28 cellular contexts compared by ENCODE assay signal in genomic region chr6:35084511-35085203, GRCh38. TPM values are rescaled to one million over a fixed set of nuclear protein-coding genes. Genes with fewer than 3 reads are reported as not detected.
DNase-seq lines count a peak whose midpoint lies in the region; ATAC-seq, FAIRE-seq and TF ChIP-seq lines count a peak whose summit lies in the region.
"Had no signal": no experiment of that assay in that cellular context is flagged by ENCODE, and none has a peak within 500 bp of the region (broad histone marks: within the 10 kb centered on the region; RNA-seq: fewer than 3 reads in every experiment).

No MANE protein-coding gene starts in this region.

- no peak overlapping the region for H3K4me3 Mint-ChIP-seq in endothelial cell (ENCODE audit: unreplicated experiment)
- H3K4me3 Mint-ChIP-seq: CD4-positive, alpha-beta memory T cell; dendritic cell treated with granulocyte-macrophage colony-stimulating factor and Interleukin-4, amounts not matched to agents 40 ng/mL and 50 ng/mL, for 4 days; memory B cell; nephron progenitor cell had no signal

- H3K27me3 ChIP-seq in spleen (replicated peaks in 1 of 7) = no peaks in the 10 kb centered on the region
- H3K27me3 ChIP-seq: heart left ventricle, MG63, transverse colon had no signal

- DNase-seq in GM12892 (ENCODE audit: insufficient read length) (peak; percentile 6), RPMI7951 (ENCODE audit: low read depth) (peak; percentile 14), iPS-NIHi11 (ENCODE audit: low spot score) (peak; percentile 2), spleen (peak; percentile 47), endothelial cell (ENCODE audit: low spot score) (no peak)
- DNase-seq in effector CD4-positive, alpha-beta T cell = no peak
- DNase-seq: activated CD4-positive, alpha-beta T cell treated with anti-CD3 and anti-CD28 coated beads for 4 hours; CD4-positive, alpha-beta memory T cell; DMS 273 treated with DMSO at 0.1 percent for 48 hours; GOT3; left cardiac atrium; MG63; NCI-H1417 treated with DMSO at 0.1 percent for 48 hours; NCI-H446 treated with DMSO at 0.1 percent for 48 hours; nephron progenitor cell; PC-3; right cardiac atrium; stimulated activated naive CD8-positive, alpha-beta T cell treated with anti-CD3 and anti-CD28 coated beads, Interleukin-15, Interleukin-2, amounts not matched to agents 100 U/mL and 50 U/mL, for 24 hours; T-helper 1 cell had no signal

- peaks cover 10% of the 10 kb centered on the region for H3K27me3 Mint-ChIP-seq in endothelial cell (ENCODE audit: unreplicated experiment)
- H3K27me3 Mint-ChIP-seq: CD4-positive, alpha-beta memory T cell; dendritic cell treated with granulocyte-macrophage colony-stimulating factor and Interleukin-4, amounts not matched to agents 40 ng/mL and 50 ng/mL, for 4 days; memory B cell had no signal

- H3K36me3 ChIP-seq in spleen = peaks cover 0 to 100% (median 97%) of the 10 kb centered on the region in 6 donors

- intact Hi-C loops in spleen (cut with DNase I; ENCODE audit: low total_unique reads) = no loop called here

- H3K4me1 ChIP-seq in spleen = peaks cover 12 to 55% (median 27%) of the 10 kb centered on the region in 6 donors

- no peak overlapping the region for H3K4me3 ChIP-seq in spleen
- H3K4me3 ChIP-seq: heart left ventricle, MG63, transverse colon had no signal

- H3K27ac ChIP-seq in spleen = no peak overlapping the region

- no peaks in the 10 kb centered on the region for H3K9me3 Mint-ChIP-seq in endothelial cell (ENCODE audit: unreplicated experiment)
- H3K9me3 Mint-ChIP-seq: activated naive CD4-positive, alpha-beta T cell treated with anti-CD3 and anti-CD28 coated beads, Interleukin-2, amount 50 U/mL, for 72 hours; CD4-positive, alpha-beta memory T cell; dendritic cell treated with granulocyte-macrophage colony-stimulating factor and Interleukin-4, amounts not matched to agents 40 ng/mL and 50 ng/mL, for 4 days; memory B cell; nephron progenitor cell had no signal

- TF ChIP-seq CTCF in spleen (IDR thresholded peaks at IDR 0.05 in 8 of 11, conservative IDR thresholded peaks at IDR 0.05 in 3 of 11) (no peak), endothelial cell (IDR thresholded peaks at IDR 0.05; ENCODE audit: unreplicated experiment) (no peak)

- WGBS in spleen, 5 donors = 81 to 91% (median 84%) methylated on average over 11 to 12 of the region's 12 CpGs

- TF ChIP-seq POLR2A in GM12892 (IDR thresholded peaks at IDR 0.05; ENCODE audit: low read depth, low read length) = no peak
- TF ChIP-seq POLR2A in spleen (IDR thresholded peaks at IDR 0.05) = no peak
- TF ChIP-seq POLR2A in GM18505 (IDR thresholded peaks at IDR 0.05; ENCODE audit: borderline replicate concordance, extremely low read depth, insufficient read depth, insufficient read length) = no peak

- FAIRE-seq in GM12892 (lab: Jason Lieb, UNC) = no peak

- ATAC-seq in GM19035 (IDR thresholded peaks at IDR 0.05; ENCODE audit: unreplicated experiment) (no peak), GM18505 (IDR thresholded peaks at IDR 0.05; ENCODE audit: unreplicated experiment) (no peak)
- ATAC-seq: activated naive CD4-positive, alpha-beta T cell treated with anti-CD3 and anti-CD28 coated beads, Interleukin-2, amount 50 U/mL, for 72 hours; left cardiac atrium; PC-3; right cardiac atrium; stimulated activated naive CD8-positive, alpha-beta T cell treated with anti-CD3 and anti-CD28 coated beads, Interleukin-15, Interleukin-2, amounts not matched to agents 100 U/mL and 50 U/mL, for 24 hours had no signal

- peaks cover 20% of the 10 kb centered on the region for H3K36me3 Mint-ChIP-seq in endothelial cell (ENCODE audit: low read depth, unreplicated experiment)

- H3K27ac Mint-ChIP-seq in endothelial cell (ENCODE audit: unreplicated experiment) = no peak overlapping the region
- H3K27ac Mint-ChIP-seq: dendritic cell treated with granulocyte-macrophage colony-stimulating factor and Interleukin-4, amounts not matched to agents 40 ng/mL and 50 ng/mL, for 4 days; memory B cell; nephron progenitor cell had no signal

- H3K4me1 Mint-ChIP-seq in endothelial cell (ENCODE audit: unreplicated experiment) = peaks cover 25% of the 10 kb centered on the region
- H3K4me1 Mint-ChIP-seq: memory B cell had no signal

- H3K9me3 ChIP-seq in spleen = no peaks in the 10 kb centered on the region
- H3K9me3 ChIP-seq: heart left ventricle, MG63, transverse colon had no signal

RNA-seq across cellular contexts. Expression of gene TCP11, which starts 56.5 kb away (rescaled TPM):
- polyA plus RNA-seq in GM12892 (2012; ENCODE audit: missing spikeins) = not detected
- total RNA-seq in RPMI7951 (2014; rRNA removed; shearing (Covaris generic)) = 0.49 TPM in 1 of 2 replicates, not detected in the other
- total RNA-seq in spleen = not detected
- polyA plus RNA-seq in spleen = not detected
- total RNA-seq in endothelial cell (ENCODE audit: unreplicated experiment) = 0.18 TPM
- total RNA-seq: activated naive CD4-positive, alpha-beta T cell treated with anti-CD3 and anti-CD28 coated beads, Interleukin-2, amount 50 U/mL, for 72 hours; CD4-positive, alpha-beta memory T cell; heart left ventricle; HT-29; left cardiac atrium; right cardiac atrium had no signal
- polyA plus RNA-seq: aorta; CD4-positive, alpha-beta memory T cell had no signal

Comparison
In these comparisons a context has a peak if more than half of its experiments do, and no peak if none do; other contexts are left out.
1. DNase-seq: peak in GM12892 (single experiment), RPMI7951 (single experiment), iPS-NIHi11 (single experiment) and spleen (single experiment); none in endothelial cell (single experiment) and effector CD4-positive, alpha-beta T cell (single experiment).